Comparison of ENCODE assay signal across 1 cellular context in genomic region chr6:35497571-35498406, GRCh38.
TF ChIP-seq lines count a peak whose summit lies in the region.

No MANE protein-coding gene starts in this region.

TF ChIP-seq in endothelial cell of umbilical vein, 7 proteins besides CTCF, POLR2A, EP300 and RAD21:
- TF ChIP-seq GATA2 (IDR thresholded peaks at IDR 0.05; ENCODE audit: insufficient read depth, insufficient read length, low read depth, low read length) (no peak), MYC (IDR thresholded peaks at IDR 0.05; ENCODE audit: low read depth, low read length) (no peak), POLR2AphosphoS5 (IDR thresholded peaks at IDR 0.05; ENCODE audit: insufficient read depth, low read depth, low read length) (no peak), FOS (IDR thresholded peaks at IDR 0.05; ENCODE audit: borderline replicate concordance, insufficient read depth, low read length) (peak; percentile 33), JUN (IDR thresholded peaks at IDR 0.05; ENCODE audit: borderline replicate concordance, insufficient read depth, insufficient read length, low read depth) (no peak), EZH2 (IDR thresholded peaks at IDR 0.05; ENCODE audit: borderline replicate concordance, low read depth, low read length, severe bottlenecking) (peak; percentile 76), MAX (IDR thresholded peaks at IDR 0.05; ENCODE audit: insufficient read depth, insufficient read length) (peak; percentile 45)
TF ChIP-seq in endothelial cell of umbilical vein: peak in this region for 3.
